In genomic region chr3:122305818-122306621, GRCh38 we compare ENCODE assay signal across 11 cellular contexts. TPM values are rescaled to one million over a fixed set of nuclear protein-coding genes. Genes with fewer than 3 reads are reported as not detected.
DNase-seq lines count a peak whose midpoint lies in the region; ATAC-seq and TF ChIP-seq lines count a peak whose summit lies in the region.
"Had no signal": no experiment of that assay in that cellular context is flagged by ENCODE, and none has a peak within 500 bp of the region (broad histone marks: within the 10 kb centered on the region; RNA-seq: fewer than 3 reads in every experiment).

No MANE protein-coding gene starts in this region.

- H3K27ac ChIP-seq in Karpas-422 (ENCODE audit: low read length), result no peak overlapping the region

- no peaks in the 10 kb centered on the region for H3K36me3 ChIP-seq in Karpas-422 (ENCODE audit: insufficient read depth, low read length)

- DNase-seq in activated T-cell treated with anti-CD3 and anti-CD28 coated beads, Interleukin-2, amount 50 U/mL, for 72 hours, result peak in 1 of 2 donors; percentile 13
- DNase-seq in activated T-cell treated with anti-CD3 and anti-CD28 coated beads, Interleukin-2, amount 50 U/mL, for 24 hours, result no peak
- peak; percentile 61 for DNase-seq in Karpas-422
- DNase-seq in chondrocyte (ENCODE audit: low spot score), result no peak
- DNase-seq in natural killer cell treated with Interleukin-12 subunit alpha and Interleukin-12 subunit beta and Interleukin-15 and Interleukin-18, amount 100 ng/mL, for 72 hours (ENCODE audit: low spot score), result no peak
- no peak for DNase-seq in amygdala (lab: John Stamatoyannopoulos, UW)
- DNase-seq in activated T-helper 2 cell treated with anti-CD3 and anti-CD28 coated beads, Interferon-gamma antibody, Interleukin-2, Interleukin-4, amounts not matched to agents 10 μg/mL and 5 μg/mL and 100 μg/mL, durations not matched to agents 14 hours and 24 hours and 36 hours (ENCODE audit: low spot score), result no peak
- DNase-seq: naive B cell had no signal

- H3K9ac ChIP-seq in Karpas-422 (ENCODE audit: low read length), result no peak overlapping the region

- intact Hi-C loops in activated T-helper 2 cell treated with anti-CD3 and anti-CD28 coated beads, Interferon-gamma antibody, Interleukin-2, Interleukin-4, amounts not matched to agents 10 μg/mL and 5 μg/mL and 100 μg/mL, durations not matched to agents 14 hours and 24 hours and 36 hours (cut with micrococcal nuclease), result no loop called here

- ATAC-seq in activated T-cell treated with anti-CD3 and anti-CD28 coated beads, Interleukin-2, amount 50 U/mL, for 72 hours (replicated peaks in 1 of 2), result peak; percentile 60 to 68
- ATAC-seq in stimulated activated memory B cell treated with anti-CD40 and anti-IgM and Interleukin-4, amounts not matched to agents 10 μg/mL and 1 μg/mL and 100 μg/mL, for 72 hours, result peak; percentile 74
- ATAC-seq in natural killer cell treated with Interleukin-12 subunit alpha and Interleukin-12 subunit beta and Interleukin-15 and Interleukin-18, amount 100 ng/mL, for 72 hours, result no peak

- no peaks in the 10 kb centered on the region for H4K20me1 ChIP-seq in Karpas-422 (ENCODE audit: insufficient read depth, low read depth, low read length)

- no peaks in the 10 kb centered on the region for H3K9me3 Mint-ChIP-seq in activated T-cell treated with anti-CD3 and anti-CD28 coated beads, Interleukin-2, amount 50 U/mL, for 72 hours
- H3K9me3 Mint-ChIP-seq in activated T-cell treated with anti-CD3 and anti-CD28 coated beads, Interleukin-2, amount 50 U/mL, for 24 hours, result no peaks in the 10 kb centered on the region
- H3K9me3 Mint-ChIP-seq in chondrocyte (ENCODE audit: low read depth), result no peaks in the 10 kb centered on the region
- no peaks in the 10 kb centered on the region for H3K9me3 Mint-ChIP-seq in stimulated activated memory B cell treated with anti-CD40 and anti-IgM and Interleukin-4, amounts not matched to agents 10 μg/mL and 1 μg/mL and 100 μg/mL, for 72 hours
- no peaks in the 10 kb centered on the region for H3K9me3 Mint-ChIP-seq in natural killer cell treated with Interleukin-12 subunit alpha and Interleukin-12 subunit beta and Interleukin-15 and Interleukin-18, amount 100 ng/mL, for 72 hours
- H3K9me3 Mint-ChIP-seq in activated T-helper 2 cell treated with anti-CD3 and anti-CD28 coated beads, Interferon-gamma antibody, Interleukin-2, Interleukin-4, amounts not matched to agents 10 μg/mL and 5 μg/mL and 100 μg/mL, durations not matched to agents 14 hours and 24 hours and 36 hours, result no peaks in the 10 kb centered on the region
- H3K9me3 Mint-ChIP-seq: dendritic cell treated with granulocyte-macrophage colony-stimulating factor and Interleukin-4, amounts not matched to agents 40 ng/mL and 50 ng/mL, for 4 days had no signal

- H3K36me3 Mint-ChIP-seq in activated T-cell treated with anti-CD3 and anti-CD28 coated beads, Interleukin-2, amount 50 U/mL, for 72 hours (ENCODE audit: insufficient read depth in 2 of 2), result no peaks in the 10 kb centered on the region
- no peaks in the 10 kb centered on the region for H3K36me3 Mint-ChIP-seq in activated T-cell treated with anti-CD3 and anti-CD28 coated beads, Interleukin-2, amount 50 U/mL, for 24 hours (ENCODE audit: low read depth)
- no peaks in the 10 kb centered on the region for H3K36me3 Mint-ChIP-seq in chondrocyte (ENCODE audit: low read depth)
- H3K36me3 Mint-ChIP-seq in stimulated activated memory B cell treated with anti-CD40 and anti-IgM and Interleukin-4, amounts not matched to agents 10 μg/mL and 1 μg/mL and 100 μg/mL, for 72 hours, result no peaks in the 10 kb centered on the region
- H3K36me3 Mint-ChIP-seq in natural killer cell treated with Interleukin-12 subunit alpha and Interleukin-12 subunit beta and Interleukin-15 and Interleukin-18, amount 100 ng/mL, for 72 hours, result no peaks in the 10 kb centered on the region
- H3K36me3 Mint-ChIP-seq in activated T-helper 2 cell treated with anti-CD3 and anti-CD28 coated beads, Interferon-gamma antibody, Interleukin-2, Interleukin-4, amounts not matched to agents 10 μg/mL and 5 μg/mL and 100 μg/mL, durations not matched to agents 14 hours and 24 hours and 36 hours (ENCODE audit: low read depth), result no peaks in the 10 kb centered on the region
- H3K36me3 Mint-ChIP-seq: naive B cell had no signal

- no peak overlapping the region for H2AFZ ChIP-seq in Karpas-422 (ENCODE audit: low read length)

- no peak overlapping the region for H3K4me3 Mint-ChIP-seq in activated T-cell treated with anti-CD3 and anti-CD28 coated beads, Interleukin-2, amount 50 U/mL, for 72 hours
- H3K4me3 Mint-ChIP-seq in activated T-cell treated with anti-CD3 and anti-CD28 coated beads, Interleukin-2, amount 50 U/mL, for 24 hours, result no peak overlapping the region
- H3K4me3 Mint-ChIP-seq in chondrocyte (ENCODE audit: unreplicated experiment), result no peak overlapping the region
- H3K4me3 Mint-ChIP-seq in stimulated activated memory B cell treated with anti-CD40 and anti-IgM and Interleukin-4, amounts not matched to agents 10 μg/mL and 1 μg/mL and 100 μg/mL, for 72 hours, result no peak overlapping the region
- H3K4me3 Mint-ChIP-seq in natural killer cell treated with Interleukin-12 subunit alpha and Interleukin-12 subunit beta and Interleukin-15 and Interleukin-18, amount 100 ng/mL, for 72 hours, result no peak overlapping the region
- H3K4me3 Mint-ChIP-seq in activated T-helper 2 cell treated with anti-CD3 and anti-CD28 coated beads, Interferon-gamma antibody, Interleukin-2, Interleukin-4, amounts not matched to agents 10 μg/mL and 5 μg/mL and 100 μg/mL, durations not matched to agents 14 hours and 24 hours and 36 hours (ENCODE audit: low read depth), result no peak overlapping the region
- H3K4me3 Mint-ChIP-seq: dendritic cell treated with granulocyte-macrophage colony-stimulating factor and Interleukin-4, amounts not matched to agents 40 ng/mL and 50 ng/mL, for 4 days; naive B cell had no signal

- no peaks in the 10 kb centered on the region for H3K4me1 ChIP-seq in Karpas-422 (ENCODE audit: low read length)

- H3K4me1 Mint-ChIP-seq in activated T-cell treated with anti-CD3 and anti-CD28 coated beads, Interleukin-2, amount 50 U/mL, for 72 hours (ENCODE audit: low read depth), result no peaks in the 10 kb centered on the region
- H3K4me1 Mint-ChIP-seq in activated T-cell treated with anti-CD3 and anti-CD28 coated beads, Interleukin-2, amount 50 U/mL, for 24 hours (ENCODE audit: low read depth), result no peaks in the 10 kb centered on the region
- H3K4me1 Mint-ChIP-seq in chondrocyte (ENCODE audit: low read depth), result no peaks in the 10 kb centered on the region
- H3K4me1 Mint-ChIP-seq in stimulated activated memory B cell treated with anti-CD40 and anti-IgM and Interleukin-4, amounts not matched to agents 10 μg/mL and 1 μg/mL and 100 μg/mL, for 72 hours, result peaks cover 24% of the 10 kb centered on the region
- no peaks in the 10 kb centered on the region for H3K4me1 Mint-ChIP-seq in natural killer cell treated with Interleukin-12 subunit alpha and Interleukin-12 subunit beta and Interleukin-15 and Interleukin-18, amount 100 ng/mL, for 72 hours (ENCODE audit: low read depth in 2 of 2)
- peaks cover 2% of the 10 kb centered on the region for H3K4me1 Mint-ChIP-seq in activated T-helper 2 cell treated with anti-CD3 and anti-CD28 coated beads, Interferon-gamma antibody, Interleukin-2, Interleukin-4, amounts not matched to agents 10 μg/mL and 5 μg/mL and 100 μg/mL, durations not matched to agents 14 hours and 24 hours and 36 hours (ENCODE audit: low read depth)
- H3K4me1 Mint-ChIP-seq: naive B cell had no signal

- H3K79me2 ChIP-seq in Karpas-422 (ENCODE audit: low read length), result no peaks in the 10 kb centered on the region

- TF ChIP-seq CTCF in chondrocyte (IDR thresholded peaks at IDR 0.05), result peak; percentile 33

- no peak overlapping the region for H3K4me3 ChIP-seq in Karpas-422 (ENCODE audit: low read length)

- no peak overlapping the region for H3K27ac Mint-ChIP-seq in activated T-cell treated with anti-CD3 and anti-CD28 coated beads, Interleukin-2, amount 50 U/mL, for 72 hours
- H3K27ac Mint-ChIP-seq in activated T-cell treated with anti-CD3 and anti-CD28 coated beads, Interleukin-2, amount 50 U/mL, for 24 hours, result no peak overlapping the region
- H3K27ac Mint-ChIP-seq in chondrocyte (ENCODE audit: unreplicated experiment), result no peak overlapping the region
- no peak overlapping the region for H3K27ac Mint-ChIP-seq in stimulated activated memory B cell treated with anti-CD40 and anti-IgM and Interleukin-4, amounts not matched to agents 10 μg/mL and 1 μg/mL and 100 μg/mL, for 72 hours
- H3K27ac Mint-ChIP-seq in natural killer cell treated with Interleukin-12 subunit alpha and Interleukin-12 subunit beta and Interleukin-15 and Interleukin-18, amount 100 ng/mL, for 72 hours, result no peak overlapping the region
- no peak overlapping the region for H3K27ac Mint-ChIP-seq in activated T-helper 2 cell treated with anti-CD3 and anti-CD28 coated beads, Interferon-gamma antibody, Interleukin-2, Interleukin-4, amounts not matched to agents 10 μg/mL and 5 μg/mL and 100 μg/mL, durations not matched to agents 14 hours and 24 hours and 36 hours
- H3K27ac Mint-ChIP-seq: dendritic cell treated with granulocyte-macrophage colony-stimulating factor and Interleukin-4, amounts not matched to agents 40 ng/mL and 50 ng/mL, for 4 days had no signal

- no peaks in the 10 kb centered on the region for H3K9me2 ChIP-seq in Karpas-422 (replicated peaks; ENCODE audit: insufficient read depth, low read length)

- H3K4me2 ChIP-seq in Karpas-422 (ENCODE audit: low read depth, low read length, poor library complexity, severe bottlenecking), result no peak overlapping the region

- H3K27me3 ChIP-seq in Karpas-422 (ENCODE audit: low read length), result no peaks in the 10 kb centered on the region

- H3K9me3 ChIP-seq in Karpas-422 (ENCODE audit: low read length), result no peaks in the 10 kb centered on the region

- H3K27me3 Mint-ChIP-seq in activated T-cell treated with anti-CD3 and anti-CD28 coated beads, Interleukin-2, amount 50 U/mL, for 72 hours (ENCODE audit: low read depth), result no peaks in the 10 kb centered on the region
- H3K27me3 Mint-ChIP-seq in activated T-cell treated with anti-CD3 and anti-CD28 coated beads, Interleukin-2, amount 50 U/mL, for 24 hours, result no peaks in the 10 kb centered on the region
- peaks cover 19% of the 10 kb centered on the region for H3K27me3 Mint-ChIP-seq in chondrocyte (ENCODE audit: low read depth)
- H3K27me3 Mint-ChIP-seq in stimulated activated memory B cell treated with anti-CD40 and anti-IgM and Interleukin-4, amounts not matched to agents 10 μg/mL and 1 μg/mL and 100 μg/mL, for 72 hours, result no peaks in the 10 kb centered on the region
- H3K27me3 Mint-ChIP-seq in natural killer cell treated with Interleukin-12 subunit alpha and Interleukin-12 subunit beta and Interleukin-15 and Interleukin-18, amount 100 ng/mL, for 72 hours, result peaks cover 7 to 11% of the 10 kb centered on the region in 2 donors
- peaks cover 24% of the 10 kb centered on the region for H3K27me3 Mint-ChIP-seq in activated T-helper 2 cell treated with anti-CD3 and anti-CD28 coated beads, Interferon-gamma antibody, Interleukin-2, Interleukin-4, amounts not matched to agents 10 μg/mL and 5 μg/mL and 100 μg/mL, durations not matched to agents 14 hours and 24 hours and 36 hours (ENCODE audit: low read depth)
- H3K27me3 Mint-ChIP-seq: dendritic cell treated with granulocyte-macrophage colony-stimulating factor and Interleukin-4, amounts not matched to agents 40 ng/mL and 50 ng/mL, for 4 days had no signal

RNA-seq across cellular contexts. Expression of gene CSTA, which starts 19.0 kb away (rescaled TPM):
- under 1 TPM in 1 of 2 donors, not detected in 1; 0.35 TPM for total RNA-seq in activated T-cell treated with anti-CD3 and anti-CD28 coated beads, Interleukin-2, amount 50 U/mL, for 72 hours
- total RNA-seq in Karpas-422 (2014; rRNA removed; shearing (Covaris generic); ENCODE audit: low replicate concordance), result 3.8 and 10.5 TPM in 2 replicates
- total RNA-seq in chondrocyte, result not detected in 3 replicates
- not detected for total RNA-seq in natural killer cell treated with Interleukin-12 subunit alpha and Interleukin-12 subunit beta and Interleukin-15 and Interleukin-18, amount 100 ng/mL, for 72 hours
- not detected in 2 replicates for total RNA-seq in activated T-helper 2 cell treated with anti-CD3 and anti-CD28 coated beads, Interferon-gamma antibody, Interleukin-2, Interleukin-4, amounts not matched to agents 10 μg/mL and 5 μg/mL and 100 μg/mL, durations not matched to agents 14 hours and 24 hours and 36 hours
- total RNA-seq: T-helper 1 cell treated with Interleukin-12 subunit alpha and Interleukin-12 subunit beta and Interleukin-4 antibody, amounts not matched to agents 30 ng/mL and 1 ng/mL, for 36 hours had no signal

Comparison
In these comparisons a context has a peak if more than half of its experiments do, and no peak if none do; other contexts are left out.
1. ATAC-seq: peak in activated T-cell treated with anti-CD3 and anti-CD28 coated beads, Interleukin-2, amount 50 U/mL, for 72 hours (2 of 2) and stimulated activated memory B cell treated with anti-CD40 and anti-IgM and Interleukin-4, amounts not matched to agents 10 μg/mL and 1 μg/mL and 100 μg/mL, for 72 hours (single experiment); none in natural killer cell treated with Interleukin-12 subunit alpha and Interleukin-12 subunit beta and Interleukin-15 and Interleukin-18, amount 100 ng/mL, for 72 hours (0 of 2).